In genomic region chr17:80270104-80270503, GRCh38 we compare ENCODE assay signal across 16 cellular contexts. TPM values are rescaled to one million over a fixed set of nuclear protein-coding genes. Genes with fewer than 3 reads are reported as not detected.
DNase-seq lines count a peak whose midpoint lies in the region; ATAC-seq and TF ChIP-seq lines count a peak whose summit lies in the region.
"Had no signal": no experiment of that assay in that cellular context is flagged by ENCODE, and none has a peak within 500 bp of the region (broad histone marks: within the 10 kb centered on the region; RNA-seq: fewer than 3 reads in every experiment).

No MANE protein-coding gene starts in this region.

- no peak overlapping the region for H2AFZ ChIP-seq in DND-41 (ENCODE audit: low read depth, low read length)

- peak overlapping the region in 1 of 5 experiments; percentile 88 for H3K27ac Mint-ChIP-seq in brain

- H3K4me3 ChIP-seq in DND-41 (ENCODE audit: low read depth in 1 of 2, low read length in 2 of 2) (no peak overlapping the region), HUES64 (ENCODE audit: low read length) (no peak overlapping the region), mesodermal cell (ENCODE audit: extremely low read depth, insufficient read depth, low read length, poor library complexity, severe bottlenecking) (no peak overlapping the region), sigmoid colon (no peak overlapping the region)
- H3K4me3 ChIP-seq: BLaER1 treated with 17β-estradiol and CSF1 and Interleukin-3, amounts not matched to agents 10 nM and 100 nM; right atrium auricular region; SK-N-MC; transverse colon had no signal

- DNase-seq in DND-41 (no peak), sigmoid colon (no peak), NCI-H2081 treated with DMSO at 0.1 percent for 48 hours (lab: John Stamatoyannopoulos, UW) (no peak)
- DNase-seq in activated CD4-positive, alpha-beta T cell treated with anti-CD3 and anti-CD28 coated beads, Interleukin-2, amount 50 U/mL, for 48 hours = no peak
- DNase-seq: activated CD8-positive, alpha-beta memory T cell treated with anti-CD3 and anti-CD28 coated beads, Interleukin-2, amount 50 U/mL, for 48 hours; amniotic stem cell; GOT3; NCI-H1105 treated with DMSO at 0.1 percent for 48 hours; transverse colon had no signal

- TF ChIP-seq POLR2A in sigmoid colon (IDR thresholded peaks at IDR 0.05) = no peak

- H3K4me1 ChIP-seq in DND-41 (ENCODE audit: insufficient read depth, low read length) (peaks cover 10% of the 10 kb centered on the region), HUES64 (ENCODE audit: insufficient read depth, low read length) (peaks cover 17% of the 10 kb centered on the region), mesodermal cell (ENCODE audit: control insufficient read depth, insufficient read depth, low read length, poor library complexity, severe bottlenecking) (no peaks in the 10 kb centered on the region), sigmoid colon (no peaks in the 10 kb centered on the region)
- H3K4me1 ChIP-seq: right atrium auricular region had no signal

- H3K4me2 ChIP-seq in DND-41 (ENCODE audit: insufficient read depth, low read length) = no peak overlapping the region
- H3K4me2 ChIP-seq: BLaER1 treated with 17β-estradiol and CSF1 and Interleukin-3, amounts not matched to agents 10 nM and 100 nM had no signal

- H3K9me3 ChIP-seq in DND-41 (ENCODE audit: insufficient read depth, low read length, severe bottlenecking) = no peaks in the 10 kb centered on the region
- no peaks in the 10 kb centered on the region for H3K9me3 ChIP-seq in HUES64 (ENCODE audit: insufficient read depth, low read depth, low read length)
- H3K9me3 ChIP-seq in mesodermal cell (ENCODE audit: control insufficient read depth, low read length) = no peaks in the 10 kb centered on the region
- no peaks in the 10 kb centered on the region for H3K9me3 ChIP-seq in sigmoid colon
- H3K9me3 ChIP-seq: BLaER1 treated with 17β-estradiol and CSF1 and Interleukin-3, amounts not matched to agents 10 nM and 100 nM; right atrium auricular region; transverse colon had no signal

- peaks cover 0 to 3% (median 0%) of the 10 kb centered on the region in 5 experiments for H3K9me3 Mint-ChIP-seq in brain

- H3K4me1 Mint-ChIP-seq in brain = no peaks in the 10 kb centered on the region

- no peak for ATAC-seq in DND-41 (ENCODE audit: insufficient read depth, low read depth)
- no peak for ATAC-seq in GM18502 (IDR thresholded peaks at IDR 0.05; ENCODE audit: poor library complexity, unreplicated experiment)

- 40% methylated on average over 10 of the region's 10 CpGs for WGBS in HUES64
- WGBS in mesodermal cell (ENCODE audit: insufficient coverage in 2 of 2), 2 experiments = 51 to 57% methylated on average over 10 of the region's 10 CpGs
- 92 to 94% methylated on average over 10 of the region's 10 CpGs for WGBS in sigmoid colon, 2 donors

- no peak for TF ChIP-seq CTCF in DND-41 (IDR thresholded peaks at IDR 0.05; ENCODE audit: borderline replicate concordance, extremely low read depth, low read length, poor library complexity, severe bottlenecking)
- TF ChIP-seq CTCF in brain (conservative IDR thresholded peaks at IDR 0.05) = no peak
- no peak for TF ChIP-seq CTCF in sigmoid colon (IDR thresholded peaks at IDR 0.05)

- H3K9ac ChIP-seq in DND-41 (ENCODE audit: low read depth, low read length) (no peak overlapping the region), HUES64 (ENCODE audit: low read depth, low read length) (no peak overlapping the region)
- H3K9ac ChIP-seq: BLaER1 treated with 17β-estradiol and CSF1 and Interleukin-3, amounts not matched to agents 10 nM and 100 nM had no signal

- no peak for TF ChIP-seq EP300 in sigmoid colon (IDR thresholded peaks at IDR 0.05)

- peak overlapping the region; percentile 11; the same call in 1 of the 2 replicates for H3K27ac ChIP-seq in DND-41 (ENCODE audit: low read length)
- H3K27ac ChIP-seq in HUES64 (ENCODE audit: low read depth, low read length) = peak overlapping the region; percentile 80
- peak overlapping the region; percentile 10 for H3K27ac ChIP-seq in mesodermal cell (ENCODE audit: low read depth, low read length, severe bottlenecking)
- H3K27ac ChIP-seq in sigmoid colon = no peak overlapping the region
- H3K27ac ChIP-seq: BLaER1 treated with 17β-estradiol and CSF1 and Interleukin-3, amounts not matched to agents 10 nM and 100 nM; right atrium auricular region; SK-N-MC; transverse colon had no signal

- peak overlapping the region in 4 of 5 experiments; percentile 19 to 34 (median 24) for H3K4me3 Mint-ChIP-seq in brain

- peaks cover under 1% of the 10 kb centered on the region for H3K27me3 Mint-ChIP-seq in brain

- peaks cover 20% of the 10 kb centered on the region for H3K36me3 Mint-ChIP-seq in brain

- H4K20me1 ChIP-seq in DND-41 (ENCODE audit: insufficient read depth, low read length) = peaks cover 41% of the 10 kb centered on the region

- H3K79me2 ChIP-seq in DND-41 (ENCODE audit: insufficient read depth, low read length) = peaks cover 63% of the 10 kb centered on the region

- no peaks in the 10 kb centered on the region for H3K27me3 ChIP-seq in DND-41 (ENCODE audit: insufficient read depth, low read length, poor library complexity)
- no peaks in the 10 kb centered on the region for H3K27me3 ChIP-seq in HUES64 (ENCODE audit: insufficient read depth, low read length)
- H3K27me3 ChIP-seq in sigmoid colon = no peaks in the 10 kb centered on the region
- H3K27me3 ChIP-seq: BLaER1 treated with 17β-estradiol and CSF1 and Interleukin-3, amounts not matched to agents 10 nM and 100 nM; right atrium auricular region; transverse colon had no signal

- intact Hi-C loops in sigmoid colon (cut with DNase I) = no loop called here

- H3K36me3 ChIP-seq in DND-41 (ENCODE audit: insufficient read depth, low read length) = peaks cover 63% of the 10 kb centered on the region
- H3K36me3 ChIP-seq in HUES64 (ENCODE audit: insufficient read depth, low read length) = peaks cover 25% of the 10 kb centered on the region
- H3K36me3 ChIP-seq in mesodermal cell (ENCODE audit: control insufficient read depth, insufficient read depth, low read length) = peaks cover 51% of the 10 kb centered on the region
- H3K36me3 ChIP-seq in sigmoid colon = peaks cover 0 to 63% (median 13%) of the 10 kb centered on the region in 4 donors

RNA-seq across cellular contexts. Expression of gene RNF213, which starts 9.5 kb away (rescaled TPM):
- polyA plus RNA-seq in HUES64 (2013, experiment 1 of 2) = 13.8 TPM
- 20.4 TPM for polyA plus RNA-seq in HUES64 (2013, experiment 2 of 2)
- polyA plus RNA-seq in brain (ENCODE audit: insufficient read depth, low read depth, low replicate concordance) = 23.1 TPM
- polyA plus RNA-seq in mesodermal cell (2013, experiment 1 of 2) = 44.4 TPM
- 29.7 TPM for polyA plus RNA-seq in mesodermal cell (2013, experiment 2 of 2)
- total RNA-seq in sigmoid colon = 100 to 1,000 TPM in 1 of 4 donors, 10 to 100 TPM in 3; 48.2 to 109 (median 52.7) TPM
- 100 to 1,000 TPM in 1 of 3 donors, 10 to 100 TPM in 1, 1 to 10 TPM in 1; 7.8 to 138 (median 14.6) TPM for polyA plus RNA-seq in sigmoid colon

RNA-seq across cellular contexts. Expression of gene SLC26A11, which starts 49.9 kb away (rescaled TPM):
- 9.8 TPM for polyA plus RNA-seq in HUES64 (2013, experiment 1 of 2)
- 12.0 TPM for polyA plus RNA-seq in HUES64 (2013, experiment 2 of 2)
- polyA plus RNA-seq in brain (ENCODE audit: insufficient read depth, low read depth, low replicate concordance) = 24.5 TPM
- polyA plus RNA-seq in mesodermal cell (2013, experiment 1 of 2) = 20.4 TPM
- 15.6 TPM for polyA plus RNA-seq in mesodermal cell (2013, experiment 2 of 2)
- 10 to 100 TPM in 3 of 4 donors, 1 to 10 TPM in 1; 6.8 to 14.5 (median 11.5) TPM for total RNA-seq in sigmoid colon
- polyA plus RNA-seq in sigmoid colon = 1 to 10 TPM; 2.3 to 9.3 (median 3.0) TPM

RNA-seq across cellular contexts. Expression of gene SGSH, which starts 50.0 kb away (rescaled TPM):
- polyA plus RNA-seq in HUES64 (2013, experiment 1 of 2) = 13.8 TPM
- 12.7 TPM for polyA plus RNA-seq in HUES64 (2013, experiment 2 of 2)
- polyA plus RNA-seq in brain (ENCODE audit: insufficient read depth, low read depth, low replicate concordance) (12.6 TPM), sigmoid colon (10 to 100 TPM in 1 of 3 donors, 1 to 10 TPM in 2; 3.6 to 37.0 (median 6.7) TPM)
- 30.4 TPM for polyA plus RNA-seq in mesodermal cell (2013, experiment 1 of 2)
- 19.2 TPM for polyA plus RNA-seq in mesodermal cell (2013, experiment 2 of 2)
- 10 to 100 TPM; 11.4 to 31.6 (median 12.9) TPM for total RNA-seq in sigmoid colon

Comparison
In these comparisons a context has a peak if more than half of its experiments do, and no peak if none do; other contexts are left out.
1. H3K27ac ChIP-seq: peak in DND-41 (single experiment), HUES64 (single experiment) and mesodermal cell (single experiment); none in sigmoid colon (0 of 4).